ENCODE assay signal across 9 cellular contexts in the genomic region with DNA sequence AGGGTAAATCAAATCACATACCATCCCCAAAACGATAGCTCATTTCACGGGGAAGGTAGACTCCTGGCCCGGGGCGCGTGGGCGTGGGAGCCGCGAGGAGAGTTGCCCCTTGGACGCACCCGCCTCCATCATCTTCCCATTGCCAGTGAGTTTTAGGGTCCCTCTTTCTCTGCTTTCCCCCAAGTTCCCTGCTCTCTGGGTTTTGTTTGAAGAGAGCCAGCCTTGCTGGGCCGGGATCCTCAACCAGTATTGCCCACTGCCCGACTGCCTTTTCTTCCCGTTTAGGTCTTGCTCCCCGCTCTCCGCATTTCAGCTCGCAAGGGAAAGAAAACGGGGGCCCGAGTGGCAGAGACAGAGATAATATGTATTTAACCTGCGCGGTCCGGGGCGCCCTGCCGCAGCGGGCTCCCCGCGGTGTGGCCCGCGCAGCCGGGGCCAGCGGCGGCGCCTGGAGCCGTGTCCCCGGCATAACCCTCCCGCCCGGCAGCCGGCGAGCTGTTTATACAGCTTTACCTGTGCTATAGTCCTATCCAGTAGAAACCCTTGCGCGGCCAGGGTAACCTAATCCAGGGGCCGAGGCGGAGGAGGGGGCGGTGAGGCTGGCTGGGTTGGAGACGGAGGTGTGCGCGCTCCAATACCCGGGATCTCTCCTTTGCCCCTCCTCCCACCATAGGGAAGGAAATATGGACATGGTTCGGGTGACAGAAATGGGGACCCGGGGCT. TPM values are rescaled to one million over a fixed set of nuclear protein-coding genes. Genes with fewer than 3 reads are reported as not detected.
DNase-seq lines count a peak whose midpoint lies in the region; ATAC-seq, FAIRE-seq and TF ChIP-seq lines count a peak whose summit lies in the region.
"Had no signal": no experiment of that assay in that cellular context is flagged by ENCODE, and none has a peak within 500 bp of the region (broad histone marks: within the 10 kb centered on the region; RNA-seq: fewer than 3 reads in every experiment).

No MANE protein-coding gene starts in this region.

- peaks cover 55% of the 10 kb centered on the region for H3K4me1 Mint-ChIP-seq in activated naive CD8-positive, alpha-beta T cell treated with anti-CD3 and anti-CD28 coated beads, Interleukin-2, amount 10 ng/mL, durations not matched to agents 7 days and 5 days

- H3K9me3 ChIP-seq in A549 (no peaks in the 10 kb centered on the region), mesodermal cell (ENCODE audit: control insufficient read depth, low read length) (no peaks in the 10 kb centered on the region)
- H3K9me3 ChIP-seq: colonic mucosa had no signal

- DNase-seq in A549 (ENCODE audit: low read depth in 1 of 2, low spot score in 1 of 2) (peak; percentile 37 to 42), GM20000 (ENCODE audit: low spot score) (peak; percentile 42), HEK293T (ENCODE audit: extremely low spot score) (no peak), dorsolateral prefrontal cortex (no peak), nucleus accumbens (lab: John Stamatoyannopoulos, UW) (no peak)
- peak; percentile 53 for DNase-seq in activated naive CD8-positive, alpha-beta T cell treated with anti-CD3 and anti-CD28 coated beads, Interleukin-2, amount 10 ng/mL, durations not matched to agents 7 days and 5 days
- DNase-seq: colonic mucosa had no signal

- peak overlapping the region; percentile 82 to 85 for H3K27ac ChIP-seq in A549
- no peak overlapping the region for H3K27ac ChIP-seq in mesodermal cell (ENCODE audit: low read depth, low read length, severe bottlenecking)
- no peak overlapping the region for H3K27ac ChIP-seq in dorsolateral prefrontal cortex
- H3K27ac ChIP-seq: colonic mucosa had no signal

- no peak for TF ChIP-seq POLR2A in A549 (IDR thresholded peaks at IDR 0.05; ENCODE audit: low read length)

- no peak for FAIRE-seq in A549 (lab: Jason Lieb, UNC)

- no peaks in the 10 kb centered on the region for H3K9me3 Mint-ChIP-seq in activated naive CD8-positive, alpha-beta T cell treated with anti-CD3 and anti-CD28 coated beads, Interleukin-2, amount 10 ng/mL, durations not matched to agents 7 days and 5 days

- peak overlapping the region; percentile 61 for H3K4me3 Mint-ChIP-seq in activated naive CD8-positive, alpha-beta T cell treated with anti-CD3 and anti-CD28 coated beads, Interleukin-2, amount 10 ng/mL, durations not matched to agents 7 days and 5 days

- H3K4me1 ChIP-seq in A549 (peaks cover 11% of the 10 kb centered on the region; the same call in 2 of the 3 replicates), mesodermal cell (ENCODE audit: control insufficient read depth, insufficient read depth, low read length, poor library complexity, severe bottlenecking) (peaks cover 45% of the 10 kb centered on the region)

- peaks cover 72% of the 10 kb centered on the region for H3K27me3 Mint-ChIP-seq in activated naive CD8-positive, alpha-beta T cell treated with anti-CD3 and anti-CD28 coated beads, Interleukin-2, amount 10 ng/mL, durations not matched to agents 7 days and 5 days

- intact Hi-C loops in dorsolateral prefrontal cortex (cut with DNase I), result no loop called here

- no peaks in the 10 kb centered on the region for H3K36me3 ChIP-seq in mesodermal cell (ENCODE audit: control insufficient read depth, insufficient read depth, low read length)
- H3K36me3 ChIP-seq: colonic mucosa had no signal

- TF ChIP-seq EP300 in A549 (IDR thresholded peaks at IDR 0.05), result no peak

- H3K27me3 ChIP-seq in dorsolateral prefrontal cortex, result peaks cover 45 to 100% (median 99%) of the 10 kb centered on the region in 45 donors

- H3K36me3 Mint-ChIP-seq in activated naive CD8-positive, alpha-beta T cell treated with anti-CD3 and anti-CD28 coated beads, Interleukin-2, amount 10 ng/mL, durations not matched to agents 7 days and 5 days, result peaks cover 4% of the 10 kb centered on the region

- H3K4me3 ChIP-seq in A549 (peak overlapping the region; percentile 72), mesodermal cell (ENCODE audit: extremely low read depth, insufficient read depth, low read length, poor library complexity, severe bottlenecking) (peak overlapping the region; percentile 84), dorsolateral prefrontal cortex (peak overlapping the region in 27 of 59 donors; percentile 10 to 58 (median 44))

- TF ChIP-seq RAD21 in A549 (conservative IDR thresholded peaks at IDR 0.05 in 1 of 2, IDR thresholded peaks at IDR 0.05 in 1 of 2), result no peak; a peak in 1 of 5 replicates

- no peak overlapping the region for H3K27ac Mint-ChIP-seq in activated naive CD8-positive, alpha-beta T cell treated with anti-CD3 and anti-CD28 coated beads, Interleukin-2, amount 10 ng/mL, durations not matched to agents 7 days and 5 days

- peak; percentile 1 to 3; a peak in 2 of 6 replicates for ATAC-seq in A549
- ATAC-seq in activated naive CD8-positive, alpha-beta T cell treated with anti-CD3 and anti-CD28 coated beads, Interleukin-2, amount 10 ng/mL, durations not matched to agents 7 days and 5 days (ENCODE audit: low read depth), result no peak
- ATAC-seq in HG03095 (IDR thresholded peaks at IDR 0.05; ENCODE audit: unreplicated experiment), result no peak

- no peak for TF ChIP-seq CTCF in A549 (IDR thresholded peaks at IDR 0.05)
- no peak for TF ChIP-seq CTCF in GM20000 (IDR thresholded peaks at IDR 0.05; ENCODE audit: extremely low read depth, missing control alignments)
- TF ChIP-seq CTCF in dorsolateral prefrontal cortex (IDR thresholded peaks at IDR 0.05 in 54 of 56, conservative IDR thresholded peaks at IDR 0.05 in 2 of 56; ENCODE audit: low read depth in 1 of 56, partially characterized antibody in 56 of 56), result no peak

- WGBS in A549 (ENCODE audit: missing lambda C conversion rate), result 27% methylated on average over 24 of the region's 49 CpGs
- 1% methylated on average over 25 of the region's 49 CpGs for WGBS in mesodermal cell (ENCODE audit: insufficient coverage in 2 of 2), 2 experiments

- CTCF ChIA-PET in A549 (lab: Yijun Ruan, JAX), result interaction anchor here (1.0 to 1.4 kb wide), 2 partner anchors 292 to 524 kb away, joined by 3 to 4 read pairs; no protein-coding TSS in a partner anchor
- CTCF ChIA-PET in HEK293T (lab: Yijun Ruan, JAX), result no interaction called here

- peak overlapping the region; percentile 98 for H3K4me2 ChIP-seq in A549

- POLR2A ChIA-PET in A549 (lab: Yijun Ruan, JAX) (interaction anchor here (1.4 kb wide), 1 partner anchor 317 kb away, joined by 5 read pairs; no protein-coding TSS in a partner anchor), HEK293T (lab: Yijun Ruan, JAX) (no interaction called here)
- POLR2A ChIA-PET in activated naive CD8-positive, alpha-beta T cell treated with anti-CD3 and anti-CD28 coated beads, Interleukin-2, amount 10 ng/mL, durations not matched to agents 7 days and 5 days (lab: Charles Lee), result no interaction called here

TF ChIP-seq in A549, 52 proteins besides CTCF, POLR2A, EP300 and RAD21 (continues in another document):
- TF ChIP-seq, protein P1, sequence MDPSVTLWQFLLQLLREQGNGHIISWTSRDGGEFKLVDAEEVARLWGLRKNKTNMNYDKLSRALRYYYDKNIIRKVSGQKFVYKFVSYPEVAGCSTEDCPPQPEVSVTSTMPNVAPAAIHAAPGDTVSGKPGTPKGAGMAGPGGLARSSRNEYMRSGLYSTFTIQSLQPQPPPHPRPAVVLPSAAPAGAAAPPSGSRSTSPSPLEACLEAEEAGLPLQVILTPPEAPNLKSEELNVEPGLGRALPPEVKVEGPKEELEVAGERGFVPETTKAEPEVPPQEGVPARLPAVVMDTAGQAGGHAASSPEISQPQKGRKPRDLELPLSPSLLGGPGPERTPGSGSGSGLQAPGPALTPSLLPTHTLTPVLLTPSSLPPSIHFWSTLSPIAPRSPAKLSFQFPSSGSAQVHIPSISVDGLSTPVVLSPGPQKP (IDR thresholded peaks at IDR 0.05; ENCODE audit: low read depth, low read length), result no peak
- TF ChIP-seq CHD2 (IDR thresholded peaks at IDR 0.05; ENCODE audit: low read length, partially characterized antibody) (no peak), MAFK (IDR thresholded peaks at IDR 0.05; ENCODE audit: partially characterized antibody) (no peak)

TF ChIP-seq in HEK293T, 16 proteins besides CTCF, POLR2A, EP300 and RAD21:
- TF ChIP-seq TARDBP (IDR thresholded peaks at IDR 0.05), result no peak
- TF ChIP-seq, protein P2, sequence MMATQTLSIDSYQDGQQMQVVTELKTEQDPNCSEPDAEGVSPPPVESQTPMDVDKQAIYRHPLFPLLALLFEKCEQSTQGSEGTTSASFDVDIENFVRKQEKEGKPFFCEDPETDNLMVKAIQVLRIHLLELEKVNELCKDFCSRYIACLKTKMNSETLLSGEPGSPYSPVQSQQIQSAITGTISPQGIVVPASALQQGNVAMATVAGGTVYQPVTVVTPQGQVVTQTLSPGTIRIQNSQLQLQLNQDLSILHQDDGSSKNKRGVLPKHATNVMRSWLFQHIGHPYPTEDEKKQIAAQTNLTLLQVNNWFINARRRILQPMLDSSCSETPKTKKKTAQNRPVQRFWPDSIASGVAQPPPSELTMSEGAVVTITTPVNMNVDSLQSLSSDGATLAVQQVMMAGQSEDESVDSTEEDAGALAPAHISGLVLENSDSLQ (IDR thresholded peaks at IDR 0.05), result no peak
- TF ChIP-seq SP1 (IDR thresholded peaks at IDR 0.05), result no peak
- TF ChIP-seq ARNT (IDR thresholded peaks at IDR 0.05), result no peak
- no peak for TF ChIP-seq SUZ12 (IDR thresholded peaks at IDR 0.05)
- TF ChIP-seq FOXK2 (IDR thresholded peaks at IDR 0.05), result no peak
- no peak for TF ChIP-seq FOXM1 (IDR thresholded peaks at IDR 0.05; ENCODE audit: borderline replicate concordance)
- TF ChIP-seq ZNF384 (IDR thresholded peaks at IDR 0.05), result no peak
- no peak for TF ChIP-seq LEF1 (IDR thresholded peaks at IDR 0.05; ENCODE audit: borderline replicate concordance)
- no peak for TF ChIP-seq L3MBTL2 (conservative IDR thresholded peaks at IDR 0.05)
- no peak for TF ChIP-seq HDGF (IDR thresholded peaks at IDR 0.05; ENCODE audit: borderline replicate concordance)
- no peak for TF ChIP-seq ELF4 (IDR thresholded peaks at IDR 0.05)
- TF ChIP-seq BHLHE40 (IDR thresholded peaks at IDR 0.05; ENCODE audit: borderline replicate concordance), result no peak
- TF ChIP-seq NFRKB (IDR thresholded peaks at IDR 0.05), result no peak
- no peak for TF ChIP-seq FOXA1 (IDR thresholded peaks at IDR 0.05)
- no peak for TF ChIP-seq CTBP1 (IDR thresholded peaks at IDR 0.05; ENCODE audit: borderline replicate concordance)
TF ChIP-seq in HEK293T: peak in this region for 0.

RNA-seq across cellular contexts. Expression of a gene that starts 5.2 kb away (rescaled TPM):
- polyA plus RNA-seq in A549 (2011; rRNA removed) (1.3 and 1.6 TPM in 2 replicates), A549 (2017; fragmentation: RNase III; extraction: RNeasy Plus Mini Kit Qiagen cat#74134 plus additional on column Dnase treatment) (3.5 to 4.7 TPM (median 4.0 TPM) in 3 replicates)
- polyA plus RNA-seq in A549 (2012; cell fraction: cytosol; rRNA removed), result 3.8 and 4.3 TPM in 2 replicates
- polyA plus RNA-seq in A549 (2012; cell fraction: nucleus; rRNA removed), result 7.2 and 9.1 TPM in 2 replicates
- 0.58 and 0.79 TPM in 2 replicates for polyA minus RNA-seq in A549 (2011; rRNA and poly(A)+ RNA removed)
- 10 to 100 TPM; 48.3 to 49.1 TPM for total RNA-seq in activated naive CD8-positive, alpha-beta T cell treated with anti-CD3 and anti-CD28 coated beads, Interleukin-2, amount 10 ng/mL, durations not matched to agents 7 days and 5 days
- polyA plus RNA-seq in mesodermal cell (2013, experiment 1 of 2), result 41.5 TPM
- polyA plus RNA-seq in mesodermal cell (2013, experiment 2 of 2), result 28.9 TPM
- under 1 TPM in 8 of 120 experiments, not detected in 112; 0.17 to 0.72 (median 0.28) TPM for total RNA-seq in dorsolateral prefrontal cortex

Comparison
In these comparisons a context has a peak if more than half of its experiments do, and no peak if none do; other contexts are left out.
1. ATAC-seq: peak in A549 (2 of 2); none in activated naive CD8-positive, alpha-beta T cell treated with anti-CD3 and anti-CD28 coated beads, Interleukin-2, amount 10 ng/mL, durations not matched to agents 7 days and 5 days (single experiment) and HG03095 (single experiment).
2. DNase-seq: peak in A549 (2 of 2), GM20000 (single experiment) and activated naive CD8-positive, alpha-beta T cell treated with anti-CD3 and anti-CD28 coated beads, Interleukin-2, amount 10 ng/mL, durations not matched to agents 7 days and 5 days (single experiment); none in HEK293T (single experiment), dorsolateral prefrontal cortex (0 of 10) and nucleus accumbens (0 of 56).
3. H3K27ac ChIP-seq: peak in A549 (2 of 2); none in mesodermal cell (single experiment) and dorsolateral prefrontal cortex (0 of 59).
4. RNA of a gene that starts 5.2 kb away (total RNA-seq): 48.3 to 49.1 TPM in activated naive CD8-positive, alpha-beta T cell treated with anti-CD3 and anti-CD28 coated beads, Interleukin-2, amount 10 ng/mL, durations not matched to agents 7 days and 5 days; 0.17 to 0.72 TPM in dorsolateral prefrontal cortex; every median in the first group is over 10 times any median in the second.